14 cellular contexts compared by ENCODE assay signal in the genomic region with DNA sequence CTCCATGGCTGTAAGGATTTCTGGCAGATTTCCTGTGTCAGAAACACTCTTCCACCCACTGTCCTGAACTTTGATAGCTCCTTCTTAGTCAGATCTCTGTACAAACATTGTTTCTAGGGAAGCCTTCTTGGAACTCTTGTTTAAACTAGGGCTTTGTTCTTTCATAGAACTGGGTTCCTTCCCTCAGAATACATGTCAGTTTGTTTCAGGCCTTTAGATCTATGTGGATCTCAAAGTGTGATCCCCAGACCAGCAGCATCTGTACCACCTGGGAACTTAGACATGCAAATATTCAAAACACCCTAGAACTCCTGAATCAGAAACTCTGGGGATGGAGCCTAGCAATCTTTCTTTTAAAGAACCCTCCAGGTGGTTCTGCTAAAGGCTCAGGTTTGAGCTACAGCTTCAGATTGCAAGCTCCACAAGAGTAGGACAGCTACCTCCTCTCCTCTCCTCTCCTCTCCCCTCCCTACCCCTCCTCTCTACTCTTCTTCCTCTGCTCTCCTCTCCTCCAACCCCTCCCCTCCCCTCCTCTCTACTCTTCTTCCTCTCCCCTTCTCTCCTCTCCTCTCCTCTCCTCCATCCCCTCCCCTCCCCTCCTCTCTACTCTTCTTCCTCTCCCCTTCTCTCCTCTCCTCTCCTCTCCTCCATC. TPM values are rescaled to one million over a fixed set of nuclear protein-coding genes. Genes with fewer than 3 reads are reported as not detected.
DNase-seq lines count a peak whose midpoint lies in the region; ATAC-seq, FAIRE-seq and TF ChIP-seq lines count a peak whose summit lies in the region.
"Had no signal": no experiment of that assay in that cellular context is flagged by ENCODE, and none has a peak within 500 bp of the region (broad histone marks: within the 10 kb centered on the region; RNA-seq: fewer than 3 reads in every experiment).

No MANE protein-coding gene starts in this region.

- TF ChIP-seq POLR2A in GM12878 (IDR thresholded peaks at IDR 0.05; ENCODE audit: low read depth, low read length): no peak
- TF ChIP-seq POLR2A in suprapubic skin (IDR thresholded peaks at IDR 0.05): no peak
- no peak for TF ChIP-seq POLR2A in esophagus squamous epithelium (IDR thresholded peaks at IDR 0.05)

- in situ Hi-C loops in GM12878 (cut with MboI): loop anchor here (25.0 kb wide), 1 partner anchor 1495 kb away; no protein-coding TSS in a partner anchor

- DNase-seq in NCI-H1105 (lab: John Stamatoyannopoulos, UW): peak; percentile 38
- DNase-seq in NCI-H1105 treated with DMSO at 0.1 percent for 48 hours (lab: John Stamatoyannopoulos, UW): no peak
- DNase-seq in GM12878 (ENCODE audit: low read depth, low spot score): no peak
- DNase-seq in suprapubic skin (ENCODE audit: low spot score in 2 of 2): no peak
- DNase-seq in trophoblast cell: no peak
- no peak for DNase-seq in esophagus squamous epithelium (lab: John Stamatoyannopoulos, UW)
- DNase-seq in kidney: no peak
- DNase-seq: 8988T; anterior cingulate cortex; KBM-7; stimulated activated naive CD4-positive, alpha-beta T cell treated with Interleukin-2 at 50 U/mL for 16 hours; T-helper 2 cell had no signal

- H2AK5ac ChIP-seq in trophoblast cell (ENCODE audit: low read length): no peak overlapping the region

- H2BK12ac ChIP-seq in trophoblast cell (ENCODE audit: low read length): no peak overlapping the region

- H3K4me1 ChIP-seq in GM12878 (ENCODE audit: control insufficient read depth, insufficient read depth, low read length): peaks cover 13% of the 10 kb centered on the region
- peaks cover 8% of the 10 kb centered on the region for H3K4me1 ChIP-seq in suprapubic skin
- no peaks in the 10 kb centered on the region for H3K4me1 ChIP-seq in trophoblast cell (ENCODE audit: control insufficient read depth in 1 of 2, insufficient read depth in 2 of 2, low read length in 2 of 2)
- peaks cover 0 to 56% (median 14%) of the 10 kb centered on the region in 3 donors for H3K4me1 ChIP-seq in esophagus squamous epithelium
- peaks cover 7 to 28% of the 10 kb centered on the region in 2 donors for H3K4me1 ChIP-seq in kidney (ENCODE audit: control insufficient read depth in 1 of 2, insufficient read depth in 1 of 2, low read depth in 1 of 2, low read length in 2 of 2)

- H3K18ac ChIP-seq in trophoblast cell (ENCODE audit: low read length): no peak overlapping the region

- H4K8ac ChIP-seq in trophoblast cell (ENCODE audit: low read depth, low read length): no peak overlapping the region

- SMC1A ChIA-PET in GM12878 (lab: Charles Lee; ENCODE audit: uncharacterized antibody, unreplicated experiment): interaction anchor here (0.6 to 5.6 kb wide), 6 partner anchors 9 to 62 kb away, joined by 3 to 44 read pairs (median 24); a partner anchor contains a TSS

- H3K23ac ChIP-seq in trophoblast cell (ENCODE audit: low read length): no peak overlapping the region

- RAD21 ChIA-PET in GM12878 (lab: Charles Lee; ENCODE audit: unreplicated experiment): interaction anchor here (1.1 to 5.7 kb wide), 7 partner anchors 8 to 32 kb away, joined by 3 to 39 read pairs (median 8); a partner anchor contains a TSS

- H3K36me3 ChIP-seq in GM12878 (ENCODE audit: control insufficient read depth in 2 of 2, insufficient read depth in 2 of 2, low read length in 1 of 2): no peaks in the 10 kb centered on the region
- no peaks in the 10 kb centered on the region for H3K36me3 ChIP-seq in suprapubic skin
- H3K36me3 ChIP-seq in trophoblast cell (ENCODE audit: control insufficient read depth in 1 of 2, insufficient read depth in 2 of 2, low read length in 2 of 2): no peaks in the 10 kb centered on the region
- H3K36me3 ChIP-seq in esophagus squamous epithelium: no peaks in the 10 kb centered on the region
- peaks cover 0 to 3% of the 10 kb centered on the region in 2 donors for H3K36me3 ChIP-seq in kidney (ENCODE audit: control insufficient read depth in 1 of 2, insufficient read depth in 2 of 2, low read length in 2 of 2)

- H3K4me3 ChIP-seq in GM12878: no peak overlapping the region
- H3K4me3 ChIP-seq in suprapubic skin: no peak overlapping the region
- H3K4me3 ChIP-seq in trophoblast cell (ENCODE audit: low read depth, low read length): no peak overlapping the region
- H3K4me3 ChIP-seq in esophagus squamous epithelium: no peak overlapping the region
- no peak overlapping the region for H3K4me3 ChIP-seq in kidney (ENCODE audit: low read length in 2 of 2)

- TF ChIP-seq CTCF in GM12878 (IDR thresholded peaks at IDR 0.05 in 2 of 3, conservative IDR thresholded peaks at IDR 0.05 in 1 of 3; ENCODE audit: control insufficient read depth in 2 of 3, extremely low read depth in 1 of 3, insufficient read depth in 1 of 3, low read depth in 3 of 3, low read length in 3 of 3): no peak
- TF ChIP-seq CTCF in suprapubic skin (IDR thresholded peaks at IDR 0.05): no peak
- no peak for TF ChIP-seq CTCF in esophagus squamous epithelium (IDR thresholded peaks at IDR 0.05)
- TF ChIP-seq CTCF in kidney (IDR thresholded peaks at IDR 0.05; ENCODE audit: borderline replicate concordance, extremely low read depth, insufficient read depth): no peak

- H2AFZ ChIP-seq in GM12878 (ENCODE audit: control insufficient read depth, low read depth, low read length): peak overlapping the region; percentile 13
- no peak overlapping the region for H2AFZ ChIP-seq in trophoblast cell (ENCODE audit: insufficient read depth, low read length, poor library complexity)

- CTCF ChIA-PET in GM12878 (lab: Yijun Ruan, JAX): interaction anchor here (0.9 to 3.0 kb wide), 5 partner anchors 10 to 32 kb away, joined by 3 to 21 read pairs (median 7); a partner anchor contains a TSS

- no peaks in the 10 kb centered on the region for H3K79me2 ChIP-seq in GM12878 (ENCODE audit: control insufficient read depth, insufficient read depth, low read length)
- H3K79me2 ChIP-seq in trophoblast cell (ENCODE audit: control insufficient read depth, insufficient read depth, low read length, poor library complexity): no peaks in the 10 kb centered on the region

- H4K91ac ChIP-seq in trophoblast cell (ENCODE audit: low read depth, low read length): no peak overlapping the region

- H3K27ac ChIP-seq in GM12878 (ENCODE audit: control insufficient read depth, insufficient read depth) (peak overlapping the region; percentile 64), suprapubic skin (peak overlapping the region; percentile 4), trophoblast cell (ENCODE audit: low read depth, low read length) (no peak overlapping the region), esophagus squamous epithelium (peak overlapping the region in 1 of 4 donors; percentile 43), kidney (ENCODE audit: low read depth in 2 of 2, low read length in 2 of 2) (peak overlapping the region in 1 of 2 donors; percentile 22)

- no TSS peak for BruUV-seq in GM12878 (replicated peaks; lab: Mats Ljungman, UMichigan)

- H3K9ac ChIP-seq in GM12878 (ENCODE audit: control insufficient read depth, insufficient read depth, low read length): no peak overlapping the region
- H3K9ac ChIP-seq in trophoblast cell (ENCODE audit: low read length): no peak overlapping the region
- H3K9ac ChIP-seq in kidney (ENCODE audit: low read length in 2 of 2): no peak overlapping the region

- H3K4ac ChIP-seq in trophoblast cell (ENCODE audit: low read depth, low read length): no peak overlapping the region

- H3K4me2 ChIP-seq in GM12878 (ENCODE audit: control insufficient read depth, insufficient read depth) (peak overlapping the region; percentile 69), trophoblast cell (ENCODE audit: low read length) (no peak overlapping the region)

- H3K9me3 ChIP-seq in GM12878 (replicated peaks; ENCODE audit: control insufficient read depth, insufficient read depth, low read length) (no peaks in the 10 kb centered on the region; the same call in 2 of the 3 replicates), suprapubic skin (no peaks in the 10 kb centered on the region), trophoblast cell (ENCODE audit: insufficient read depth, low read depth, low read length) (no peaks in the 10 kb centered on the region), esophagus squamous epithelium (no peaks in the 10 kb centered on the region), kidney (ENCODE audit: control insufficient read depth in 1 of 2, low read length in 2 of 2) (no peaks in the 10 kb centered on the region)

- H3K27me3 ChIP-seq in GM12878 (replicated peaks in 1 of 2; ENCODE audit: control insufficient read depth in 2 of 2, insufficient read depth in 2 of 2, low read length in 1 of 2): no peaks in the 10 kb centered on the region
- no peaks in the 10 kb centered on the region for H3K27me3 ChIP-seq in suprapubic skin
- H3K27me3 ChIP-seq in trophoblast cell (ENCODE audit: insufficient read depth, low read length): no peaks in the 10 kb centered on the region
- H3K27me3 ChIP-seq in esophagus squamous epithelium: no peaks in the 10 kb centered on the region

- H3K79me1 ChIP-seq in trophoblast cell (ENCODE audit: low read length): no peaks in the 10 kb centered on the region

- FAIRE-seq in GM12878 (lab: Jason Lieb, UNC) (no peak), kidney (lab: Jason Lieb, UNC) (no peak)

- TF ChIP-seq RAD21 in GM12878 (IDR thresholded peaks at IDR 0.05; ENCODE audit: insufficient read depth, low read depth, low read length): no peak

- no peak overlapping the region for H4K12ac ChIP-seq in trophoblast cell (ENCODE audit: low read depth, low read length)

- no peak for TF ChIP-seq EP300 in GM12878 (IDR thresholded peaks at IDR 0.05; ENCODE audit: borderline replicate concordance in 1 of 2, control insufficient read depth in 1 of 2, low read depth in 2 of 2, low read length in 2 of 2)
- no peak for TF ChIP-seq EP300 in suprapubic skin (IDR thresholded peaks at IDR 0.05)

- no peak overlapping the region for H2BK5ac ChIP-seq in trophoblast cell (ENCODE audit: low read depth, low read length, poor library complexity)

- intact Hi-C loops in GM12878 (cut with micrococcal nuclease; ENCODE audit: unreplicated experiment): loop anchor here (2.0 kb wide), 1 partner anchor 17 kb away; no protein-coding TSS in a partner anchor
- intact Hi-C loops in esophagus squamous epithelium (cut with DNase I): no loop called here
- intact Hi-C loops in kidney (cut with DNase I): no loop called here

- ATAC-seq in HG03066 (IDR thresholded peaks at IDR 0.05; ENCODE audit: low read depth, unreplicated experiment) (peak; percentile 30), GM12878 (peak; percentile 10)

- POLR2A ChIA-PET in GM12878 (lab: Charles Lee): interaction anchor here (1.7 to 5.3 kb wide), 4 partner anchors 10 to 18 kb away, joined by 5 to 52 read pairs (median 6); a partner anchor contains a TSS

- no peaks in the 10 kb centered on the region for H4K20me1 ChIP-seq in GM12878 (ENCODE audit: control insufficient read depth, insufficient read depth)

- no peak overlapping the region for H3K14ac ChIP-seq in trophoblast cell (ENCODE audit: low read length)

- no peak overlapping the region for H2BK120ac ChIP-seq in trophoblast cell (ENCODE audit: insufficient read depth, low read length, poor library complexity)

RNA-seq across cellular contexts. Expression of a gene that starts 12.7 kb away (rescaled TPM):
- 7.9 and 10.8 TPM in 2 replicates for total RNA-seq in GM12878 (2013; cell fraction: nucleolus; rRNA removed)
- 0.28 and 0.33 TPM in 2 replicates for total RNA-seq in GM12878 (2014; rRNA removed)
- 0.55 and 0.76 TPM in 2 replicates for total RNA-seq in GM12878 (2014; rRNA removed; fragmentation: Illumina TruSeq; extraction: Trizol)
- total RNA-seq in GM12878 (2021): 0.43 and 0.62 TPM in 2 replicates
- 0.50 TPM for polyA plus RNA-seq in GM12878 (2011; ENCODE audit: low read depth)
- 2.9 and 4.9 TPM in 2 replicates for polyA plus RNA-seq in GM12878 (2011; rRNA removed)
- 0.93 and 1.3 TPM in 2 replicates for polyA plus RNA-seq in GM12878 (2011; cell fraction: cytosol; rRNA removed)
- polyA plus RNA-seq in GM12878 (2011; cell fraction: nucleus; rRNA removed): 2.8 and 3.9 TPM in 2 replicates
- 0.58 and 0.88 TPM in 2 replicates for polyA plus RNA-seq in GM12878 (2012)
- 0.57 and 0.74 TPM in 2 replicates for polyA plus RNA-seq in GM12878 (2014; fragmentation: Illumina TruSeq; extraction: Trizol)
- polyA plus RNA-seq in GM12878 (2014; fragmentation: Nextera tagmentation; extraction: Ambion mirVana): under 1 TPM; 0.35 to 0.40 TPM
- 0.56 and 0.69 TPM in 2 replicates for polyA plus RNA-seq in GM12878 (2014; rRNA removed)
- polyA plus RNA-seq in GM12878 (2016; fragmentation: Nextera tagmentation; extraction: Ambion mirVana): under 1 TPM; 0.33 to 0.52 TPM
- polyA minus RNA-seq in GM12878 (2011; rRNA and poly(A)+ RNA removed): 2.1 TPM in 2 replicates
- 1.2 TPM in 2 replicates for polyA minus RNA-seq in GM12878 (2011; cell fraction: cytosol; rRNA and poly(A)+ RNA removed)
- polyA minus RNA-seq in GM12878 (2011; cell fraction: nucleus; rRNA and poly(A)+ RNA removed): 3.5 and 8.0 TPM in 2 replicates
- total RNA-seq in suprapubic skin: 10 to 100 TPM in 3 of 4 donors, 1 to 10 TPM in 1; 6.0 to 15.6 (median 13.5) TPM
- 0.26 and 0.28 TPM in 2 replicates for polyA plus RNA-seq in trophoblast cell (2013)
- 1 to 10 TPM; 2.6 to 6.7 (median 4.3) TPM for total RNA-seq in esophagus squamous epithelium
- 8.8 TPM for total RNA-seq in kidney
- polyA plus RNA-seq in kidney (ENCODE audit: insufficient read depth, low read depth, low replicate concordance): 4.7 TPM
- total RNA-seq: neural crest cell had no signal
